1 cellular context compared by ENCODE assay signal in the genomic region with DNA sequence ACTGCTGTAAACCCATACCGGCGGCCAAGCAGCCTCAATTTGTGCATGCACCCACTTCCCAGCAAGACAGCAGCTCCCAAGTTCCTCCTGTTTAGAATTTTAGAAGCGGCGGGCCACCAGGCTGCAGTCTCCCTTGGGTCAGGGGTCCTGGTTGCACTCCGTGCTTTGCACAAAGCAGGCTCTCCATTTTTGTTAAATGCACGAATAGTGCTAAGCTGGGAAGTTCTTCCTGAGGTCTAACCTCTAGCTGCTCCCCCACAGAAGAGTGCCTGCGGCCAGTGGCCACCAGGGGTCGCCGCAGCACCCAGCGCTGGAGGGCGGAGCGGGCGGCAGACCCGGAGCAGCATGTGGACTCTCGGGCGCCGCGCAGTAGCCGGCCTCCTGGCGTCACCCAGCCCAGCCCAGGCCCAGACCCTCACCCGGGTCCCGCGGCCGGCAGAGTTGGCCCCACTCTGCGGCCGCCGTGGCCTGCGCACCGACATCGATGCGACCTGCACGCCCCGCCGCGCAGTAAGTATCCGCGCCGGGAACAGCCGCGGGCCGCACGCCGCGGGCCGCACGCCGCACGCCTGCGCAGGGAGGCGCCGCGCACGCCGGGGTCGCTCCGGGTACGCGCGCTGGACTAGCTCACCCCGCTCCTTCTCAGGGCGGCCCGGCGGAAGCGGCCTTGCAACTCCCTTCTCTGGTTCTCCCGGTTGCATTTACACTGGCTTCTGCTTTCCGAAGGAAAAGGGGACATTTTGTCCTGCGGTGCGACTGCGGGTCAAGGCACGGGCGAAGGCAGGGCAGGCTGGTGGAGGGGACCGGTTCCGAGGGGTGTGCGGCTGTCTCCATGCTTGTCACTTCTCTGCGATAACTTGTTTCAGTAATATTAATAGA.
TF ChIP-seq lines count a peak whose summit lies in the region.

A gene (plus strand): TSS at position 315 of the 879 bp plus-strand sequence. CDS start 31 bp downstream, at position 346.

TF ChIP-seq in HepG2, 621 proteins besides CTCF, POLR2A, EP300 and RAD21 (continued from another document and continues in another):
- TF ChIP-seq, protein P1, sequence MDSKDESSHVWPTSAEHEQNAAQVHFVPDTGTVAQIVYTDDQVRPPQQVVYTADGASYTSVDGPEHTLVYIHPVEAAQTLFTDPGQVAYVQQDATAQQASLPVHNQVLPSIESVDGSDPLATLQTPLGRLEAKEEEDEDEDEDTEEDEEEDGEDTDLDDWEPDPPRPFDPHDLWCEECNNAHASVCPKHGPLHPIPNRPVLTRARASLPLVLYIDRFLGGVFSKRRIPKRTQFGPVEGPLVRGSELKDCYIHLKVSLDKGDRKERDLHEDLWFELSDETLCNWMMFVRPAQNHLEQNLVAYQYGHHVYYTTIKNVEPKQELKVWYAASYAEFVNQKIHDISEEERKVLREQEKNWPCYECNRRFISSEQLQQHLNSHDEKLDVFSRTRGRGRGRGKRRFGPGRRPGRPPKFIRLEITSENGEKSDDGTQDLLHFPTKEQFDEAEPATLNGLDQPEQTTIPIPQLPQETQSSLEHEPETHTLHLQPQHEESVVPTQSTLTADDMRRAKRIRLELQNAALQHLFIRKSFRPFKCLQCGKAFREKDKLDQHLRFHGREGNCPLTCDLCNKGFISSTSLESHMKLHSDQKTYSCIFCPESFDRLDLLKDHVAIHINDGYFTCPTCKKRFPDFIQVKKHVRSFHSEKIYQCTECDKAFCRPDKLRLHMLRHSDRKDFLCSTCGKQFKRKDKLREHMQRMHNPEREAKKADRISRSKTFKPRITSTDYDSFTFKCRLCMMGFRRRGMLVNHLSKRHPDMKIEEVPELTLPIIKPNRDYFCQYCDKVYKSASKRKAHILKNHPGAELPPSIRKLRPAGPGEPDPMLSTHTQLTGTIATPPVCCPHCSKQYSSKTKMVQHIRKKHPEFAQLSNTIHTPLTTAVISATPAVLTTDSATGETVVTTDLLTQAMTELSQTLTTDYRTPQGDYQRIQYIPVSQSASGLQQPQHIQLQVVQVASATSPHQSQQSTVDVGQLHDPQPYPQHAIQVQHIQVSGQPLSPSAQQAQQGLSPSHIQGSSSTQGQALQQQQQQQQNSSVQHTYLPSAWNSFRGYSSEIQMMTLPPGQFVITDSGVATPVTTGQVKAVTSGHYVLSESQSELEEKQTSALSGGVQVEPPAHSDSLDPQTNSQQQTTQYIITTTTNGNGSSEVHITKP (CRISPR knock-in tag; IDR thresholded peaks at IDR 0.05; ENCODE audit: low read depth) = no peak
- no peak for TF ChIP-seq ZC3H4 (CRISPR knock-in tag; IDR thresholded peaks at IDR 0.05; ENCODE audit: borderline replicate concordance)
- TF ChIP-seq KDM3A (CRISPR knock-in tag; IDR thresholded peaks at IDR 0.05; ENCODE audit: low read depth) = peak; percentile 66; the same call in 1 of the 2 replicates
- peak; percentile 75; the same call in 1 of the 2 replicates for TF ChIP-seq ZNF253 (CRISPR knock-in tag; IDR thresholded peaks at IDR 0.05; ENCODE audit: borderline replicate concordance)
- 0 out of 2 replicates have a peak, but pooled peaks have one; percentile 63 for TF ChIP-seq ZFP37 (CRISPR knock-in tag; IDR thresholded peaks at IDR 0.05; ENCODE audit: borderline replicate concordance)
- TF ChIP-seq ZNF33B (CRISPR knock-in tag; IDR thresholded peaks at IDR 0.05) = peak; percentile 60; the same call in 1 of the 2 replicates
- no peak for TF ChIP-seq ZNF136 (CRISPR knock-in tag; IDR thresholded peaks at IDR 0.05; ENCODE audit: low read depth)
- no peak for TF ChIP-seq SRSF9 (IDR thresholded peaks at IDR 0.05; ENCODE audit: borderline replicate concordance, insufficient read depth, low read depth, low read length, poor library complexity, severe bottlenecking)
- TF ChIP-seq, protein P2, sequence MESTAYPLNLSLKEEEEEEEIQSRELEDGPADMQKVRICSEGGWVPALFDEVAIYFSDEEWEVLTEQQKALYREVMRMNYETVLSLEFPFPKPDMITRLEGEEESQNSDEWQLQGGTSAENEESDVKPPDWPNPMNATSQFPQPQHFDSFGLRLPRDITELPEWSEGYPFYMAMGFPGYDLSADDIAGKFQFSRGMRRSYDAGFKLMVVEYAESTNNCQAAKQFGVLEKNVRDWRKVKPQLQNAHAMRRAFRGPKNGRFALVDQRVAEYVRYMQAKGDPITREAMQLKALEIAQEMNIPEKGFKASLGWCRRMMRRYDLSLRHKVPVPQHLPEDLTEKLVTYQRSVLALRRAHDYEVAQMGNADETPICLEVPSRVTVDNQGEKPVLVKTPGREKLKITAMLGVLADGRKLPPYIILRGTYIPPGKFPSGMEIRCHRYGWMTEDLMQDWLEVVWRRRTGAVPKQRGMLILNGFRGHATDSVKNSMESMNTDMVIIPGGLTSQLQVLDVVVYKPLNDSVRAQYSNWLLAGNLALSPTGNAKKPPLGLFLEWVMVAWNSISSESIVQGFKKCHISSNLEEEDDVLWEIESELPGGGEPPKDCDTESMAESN (CRISPR knock-in tag; conservative IDR thresholded peaks at IDR 0.05) = peak; percentile 87; the same call in 1 of the 2 replicates
- peak; percentile 37 for TF ChIP-seq NCOA2 (CRISPR knock-in tag; IDR thresholded peaks at IDR 0.05)
- TF ChIP-seq ZNF350 (CRISPR knock-in tag; IDR thresholded peaks at IDR 0.05; ENCODE audit: borderline replicate concordance, low read depth) = peak; percentile 68; the same call in 1 of the 2 replicates
- TF ChIP-seq ZNF816 (CRISPR knock-in tag; IDR thresholded peaks at IDR 0.05; ENCODE audit: borderline replicate concordance) = no peak
- TF ChIP-seq, protein P3, sequence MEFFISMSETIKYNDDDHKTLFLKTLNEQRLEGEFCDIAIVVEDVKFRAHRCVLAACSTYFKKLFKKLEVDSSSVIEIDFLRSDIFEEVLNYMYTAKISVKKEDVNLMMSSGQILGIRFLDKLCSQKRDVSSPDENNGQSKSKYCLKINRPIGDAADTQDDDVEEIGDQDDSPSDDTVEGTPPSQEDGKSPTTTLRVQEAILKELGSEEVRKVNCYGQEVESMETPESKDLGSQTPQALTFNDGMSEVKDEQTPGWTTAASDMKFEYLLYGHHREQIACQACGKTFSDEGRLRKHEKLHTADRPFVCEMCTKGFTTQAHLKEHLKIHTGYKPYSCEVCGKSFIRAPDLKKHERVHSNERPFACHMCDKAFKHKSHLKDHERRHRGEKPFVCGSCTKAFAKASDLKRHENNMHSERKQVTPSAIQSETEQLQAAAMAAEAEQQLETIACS (CRISPR knock-in tag; IDR thresholded peaks at IDR 0.05) = peak; percentile 83
- TF ChIP-seq YEATS2 (CRISPR knock-in tag; IDR thresholded peaks at IDR 0.05; ENCODE audit: borderline replicate concordance) = peak; percentile 52; the same call in 1 of the 2 replicates
- TF ChIP-seq, protein P4, sequence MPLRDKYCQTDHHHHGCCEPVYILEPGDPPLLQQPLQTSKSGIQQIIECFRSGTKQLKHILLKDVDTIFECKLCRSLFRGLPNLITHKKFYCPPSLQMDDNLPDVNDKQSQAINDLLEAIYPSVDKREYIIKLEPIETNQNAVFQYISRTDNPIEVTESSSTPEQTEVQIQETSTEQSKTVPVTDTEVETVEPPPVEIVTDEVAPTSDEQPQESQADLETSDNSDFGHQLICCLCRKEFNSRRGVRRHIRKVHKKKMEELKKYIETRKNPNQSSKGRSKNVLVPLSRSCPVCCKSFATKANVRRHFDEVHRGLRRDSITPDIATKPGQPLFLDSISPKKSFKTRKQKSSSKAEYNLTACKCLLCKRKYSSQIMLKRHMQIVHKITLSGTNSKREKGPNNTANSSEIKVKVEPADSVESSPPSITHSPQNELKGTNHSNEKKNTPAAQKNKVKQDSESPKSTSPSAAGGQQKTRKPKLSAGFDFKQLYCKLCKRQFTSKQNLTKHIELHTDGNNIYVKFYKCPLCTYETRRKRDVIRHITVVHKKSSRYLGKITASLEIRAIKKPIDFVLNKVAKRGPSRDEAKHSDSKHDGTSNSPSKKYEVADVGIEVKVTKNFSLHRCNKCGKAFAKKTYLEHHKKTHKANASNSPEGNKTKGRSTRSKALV (CRISPR knock-in tag; IDR thresholded peaks at IDR 0.05) = peak; percentile 88
- TF ChIP-seq MED8 (CRISPR knock-in tag; IDR thresholded peaks at IDR 0.05; ENCODE audit: insufficient replicate concordance) = no peak
- 0 out of 2 replicates have a peak, but pooled peaks have one; percentile 10 for TF ChIP-seq RFX5 (IDR thresholded peaks at IDR 0.05; ENCODE audit: low read depth, low read length)
- TF ChIP-seq KDM4B (CRISPR knock-in tag; IDR thresholded peaks at IDR 0.05) = 0 out of 2 replicates have a peak, but pooled peaks have one; percentile 27
- peak; percentile 64; the same call in 1 of the 2 replicates for TF ChIP-seq NFKB2 (CRISPR knock-in tag; IDR thresholded peaks at IDR 0.05; ENCODE audit: borderline replicate concordance)
- no peak for TF ChIP-seq ZNF660 (CRISPR knock-in tag; IDR thresholded peaks at IDR 0.05; ENCODE audit: borderline replicate concordance, low read depth)
- TF ChIP-seq FOXA1 (IDR thresholded peaks at IDR 0.05) = no peak
- TF ChIP-seq FOXA1 (CRISPR knock-in tag; IDR thresholded peaks at IDR 0.05) = 0 out of 2 replicates have a peak, but pooled peaks have one; percentile 20
- TF ChIP-seq PRMT3 (CRISPR knock-in tag; IDR thresholded peaks at IDR 0.05; ENCODE audit: borderline replicate concordance, low read depth) = no peak
- peak; percentile 71; the same call in 1 of the 2 replicates for TF ChIP-seq ZNF724P (CRISPR knock-in tag; IDR thresholded peaks at IDR 0.05; ENCODE audit: borderline replicate concordance)
- peak; percentile 67 for TF ChIP-seq SPEN (CRISPR knock-in tag; IDR thresholded peaks at IDR 0.05; ENCODE audit: low read depth)
- peak; percentile 92 for TF ChIP-seq RBM39 (IDR thresholded peaks at IDR 0.05; ENCODE audit: low read depth, low read length, poor library complexity, severe bottlenecking)
- no peak for TF ChIP-seq ZBTB8A (CRISPR knock-in tag; IDR thresholded peaks at IDR 0.05; ENCODE audit: borderline replicate concordance, low read depth)
- TF ChIP-seq PHB2 (IDR thresholded peaks at IDR 0.05; ENCODE audit: partially characterized antibody) = no peak
- peak; percentile 56 for TF ChIP-seq TAF15 (IDR thresholded peaks at IDR 0.05; ENCODE audit: low read depth, low read length, poor library complexity, severe bottlenecking)
- no peak for TF ChIP-seq ZNF496 (CRISPR knock-in tag; IDR thresholded peaks at IDR 0.05; ENCODE audit: insufficient replicate concordance)
- peak; percentile 31; the same call in 1 of the 2 replicates for TF ChIP-seq KLF6 (CRISPR knock-in tag; IDR thresholded peaks at IDR 0.05)
- no peak for TF ChIP-seq NCOA5 (CRISPR knock-in tag; IDR thresholded peaks at IDR 0.05)
- TF ChIP-seq CEBPB (IDR thresholded peaks at IDR 0.05; ENCODE audit: borderline replicate concordance, low read depth, low read length) = no peak
- TF ChIP-seq PAX8 (CRISPR knock-in tag; IDR thresholded peaks at IDR 0.05; ENCODE audit: borderline replicate concordance) = no peak
- TF ChIP-seq SALL2 (CRISPR knock-in tag; IDR thresholded peaks at IDR 0.05) = peak; percentile 94
- TF ChIP-seq NCOR1 (IDR thresholded peaks at IDR 0.05; ENCODE audit: borderline replicate concordance, low read length) = 0 out of 2 replicates have a peak, but pooled peaks have one; percentile 23
- TF ChIP-seq MBD4 (IDR thresholded peaks at IDR 0.05; ENCODE audit: borderline replicate concordance, low read length) = no peak
- peak; percentile 77 for TF ChIP-seq AGO2 (optimal IDR thresholded peaks at IDR 0.05; ENCODE audit: low read depth, low read length)
- no peak for TF ChIP-seq FIP1L1 (IDR thresholded peaks at IDR 0.05; ENCODE audit: borderline replicate concordance, insufficient read depth, low read depth, low read length)
- no peak for TF ChIP-seq NPAS2 (CRISPR knock-in tag; IDR thresholded peaks at IDR 0.05; ENCODE audit: borderline replicate concordance)
- peak; percentile 32; the same call in 1 of the 2 replicates for TF ChIP-seq SMAD1 (CRISPR knock-in tag; IDR thresholded peaks at IDR 0.05; ENCODE audit: borderline replicate concordance, low read depth)
- TF ChIP-seq, protein P5, sequence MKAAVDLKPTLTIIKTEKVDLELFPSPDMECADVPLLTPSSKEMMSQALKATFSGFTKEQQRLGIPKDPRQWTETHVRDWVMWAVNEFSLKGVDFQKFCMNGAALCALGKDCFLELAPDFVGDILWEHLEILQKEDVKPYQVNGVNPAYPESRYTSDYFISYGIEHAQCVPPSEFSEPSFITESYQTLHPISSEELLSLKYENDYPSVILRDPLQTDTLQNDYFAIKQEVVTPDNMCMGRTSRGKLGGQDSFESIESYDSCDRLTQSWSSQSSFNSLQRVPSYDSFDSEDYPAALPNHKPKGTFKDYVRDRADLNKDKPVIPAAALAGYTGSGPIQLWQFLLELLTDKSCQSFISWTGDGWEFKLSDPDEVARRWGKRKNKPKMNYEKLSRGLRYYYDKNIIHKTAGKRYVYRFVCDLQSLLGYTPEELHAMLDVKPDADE (CRISPR knock-in tag; IDR thresholded peaks at IDR 0.05) = no peak
- TF ChIP-seq, protein P6, sequence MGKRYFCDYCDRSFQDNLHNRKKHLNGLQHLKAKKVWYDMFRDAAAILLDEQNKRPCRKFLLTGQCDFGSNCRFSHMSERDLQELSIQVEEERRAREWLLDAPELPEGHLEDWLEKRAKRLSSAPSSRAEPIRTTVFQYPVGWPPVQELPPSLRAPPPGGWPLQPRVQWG (CRISPR knock-in tag; IDR thresholded peaks at IDR 0.05; ENCODE audit: borderline replicate concordance, low read depth) = no peak
- peak; percentile 98 for TF ChIP-seq XRCC5 (optimal IDR thresholded peaks at IDR 0.05; ENCODE audit: low read length)
- no peak for TF ChIP-seq ZNF720 (CRISPR knock-in tag; IDR thresholded peaks at IDR 0.05)
- TF ChIP-seq, protein P7, sequence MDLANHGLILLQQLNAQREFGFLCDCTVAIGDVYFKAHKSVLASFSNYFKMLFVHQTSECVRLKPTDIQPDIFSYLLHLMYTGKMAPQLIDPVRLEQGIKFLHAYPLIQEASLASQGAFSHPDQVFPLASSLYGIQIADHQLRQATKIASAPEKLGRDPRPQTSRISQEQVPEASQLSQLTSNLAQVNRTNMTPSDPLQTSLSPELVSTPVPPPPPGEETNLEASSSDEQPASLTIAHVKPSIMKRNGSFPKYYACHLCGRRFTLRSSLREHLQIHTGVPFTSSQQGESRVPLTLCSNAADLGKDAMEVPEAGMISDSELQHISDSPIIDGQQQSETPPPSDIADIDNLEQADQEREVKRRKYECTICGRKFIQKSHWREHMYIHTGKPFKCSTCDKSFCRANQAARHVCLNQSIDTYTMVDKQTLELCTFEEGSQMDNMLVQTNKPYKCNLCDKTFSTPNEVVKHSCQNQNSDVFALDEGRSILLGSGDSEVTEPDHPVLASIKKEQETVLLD (CRISPR knock-in tag; IDR thresholded peaks at IDR 0.05; ENCODE audit: low read depth) = no peak
- TF ChIP-seq ZNF329 (CRISPR knock-in tag; IDR thresholded peaks at IDR 0.05; ENCODE audit: low read depth) = peak; percentile 5; the same call in 1 of the 2 replicates
- TF ChIP-seq, protein P8, sequence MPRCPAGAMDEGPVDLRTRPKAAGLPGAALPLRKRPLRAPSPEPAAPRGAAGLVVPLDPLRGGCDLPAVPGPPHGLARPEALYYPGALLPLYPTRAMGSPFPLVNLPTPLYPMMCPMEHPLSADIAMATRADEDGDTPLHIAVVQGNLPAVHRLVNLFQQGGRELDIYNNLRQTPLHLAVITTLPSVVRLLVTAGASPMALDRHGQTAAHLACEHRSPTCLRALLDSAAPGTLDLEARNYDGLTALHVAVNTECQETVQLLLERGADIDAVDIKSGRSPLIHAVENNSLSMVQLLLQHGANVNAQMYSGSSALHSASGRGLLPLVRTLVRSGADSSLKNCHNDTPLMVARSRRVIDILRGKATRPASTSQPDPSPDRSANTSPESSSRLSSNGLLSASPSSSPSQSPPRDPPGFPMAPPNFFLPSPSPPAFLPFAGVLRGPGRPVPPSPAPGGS (CRISPR knock-in tag; IDR thresholded peaks at IDR 0.05) = peak; percentile 60; the same call in 1 of the 2 replicates
- peak; percentile 79; the same call in 1 of the 2 replicates for TF ChIP-seq ZNF331 (CRISPR knock-in tag; IDR thresholded peaks at IDR 0.05)
- TF ChIP-seq ARNT2 (CRISPR knock-in tag; IDR thresholded peaks at IDR 0.05; ENCODE audit: low read depth) = peak; percentile 90
- no peak for TF ChIP-seq ZNF326 (CRISPR knock-in tag; IDR thresholded peaks at IDR 0.05; ENCODE audit: borderline replicate concordance)
- no peak for TF ChIP-seq HOXA7 (CRISPR knock-in tag; IDR thresholded peaks at IDR 0.05)
